Comparison of ENCODE assay signal across 23 cellular contexts in genomic region chr5:175235251-175235963, GRCh38.
DNase-seq lines count a peak whose midpoint lies in the region; TF ChIP-seq lines count a peak whose summit lies in the region.
"Had no signal": no experiment of that assay in that cellular context is flagged by ENCODE, and none has a peak within 500 bp of the region (broad histone marks: within the 10 kb centered on the region; RNA-seq: fewer than 3 reads in every experiment).

No MANE protein-coding gene starts in this region.

- H3K9ac ChIP-seq in skeletal muscle satellite cell (ENCODE audit: low read depth, low read length) = peak overlapping the region; percentile 14

- H3K4me2 ChIP-seq in skeletal muscle satellite cell (ENCODE audit: low read length) = peak overlapping the region; percentile 22
- H3K4me2 ChIP-seq: PC-9 had no signal

- DNase-seq in EH (ENCODE audit: low read depth) = peak; percentile 69
- peak; percentile 81 for DNase-seq in MG63
- peak; percentile 41 for DNase-seq in astrocyte of the spinal cord (ENCODE audit: low read depth, low spot score)
- DNase-seq in NCI-H2029 treated with DMSO at 0.1 percent for 48 hours (lab: John Stamatoyannopoulos, UW) = no peak
- no peak for DNase-seq in NCI-H1417 (lab: John Stamatoyannopoulos, UW)
- DNase-seq in activated naive CD4-positive, alpha-beta T cell treated with anti-CD3 and anti-CD28 coated beads, Interleukin-2, amount 50 U/mL, for 16 hours = no peak
- DNase-seq: activated CD4-positive, alpha-beta T cell treated with anti-CD3 and anti-CD28 coated beads, Interleukin-2, amount 10 ng/mL, durations not matched to agents 24 days and 14 days; activated CD8-positive, alpha-beta memory T cell treated with anti-CD3 and anti-CD28 coated beads, Interleukin-2, amount 10 ng/mL, durations not matched to agents 7 days and 5 days; DND-41; foreskin keratinocyte; lower lobe of right lung; NCI-H345; PC-9; SIG-M5; spleen; stimulated activated CD4-positive, alpha-beta T cell treated with anti-CD3 and anti-CD28 coated beads, Interleukin-4, amount 100 ng/mL, for 24 hours; stimulated activated naive CD8-positive, alpha-beta T cell treated with anti-CD3 and anti-CD28 coated beads, Interleukin-15, Interleukin-2, amounts not matched to agents 100 U/mL and 50 U/mL, for 24 hours; tibial artery had no signal

- in situ Hi-C loops in astrocyte of the spinal cord (cut with HindIII; ENCODE audit: low sequenced_read_pairs) = no loop called here

- no peak for TF ChIP-seq CTCF in astrocyte of the spinal cord (IDR thresholded peaks at IDR 0.05; ENCODE audit: low read depth, low read length)

- H3K27me3 ChIP-seq in MG63 = no peaks in the 10 kb centered on the region
- no peaks in the 10 kb centered on the region for H3K27me3 ChIP-seq in skeletal muscle satellite cell (ENCODE audit: control insufficient read depth, insufficient read depth, low read length)
- H3K27me3 ChIP-seq: ascending aorta, foreskin keratinocyte, neutrophil, tibial artery had no signal

- peaks cover 16% of the 10 kb centered on the region for H3K4me1 ChIP-seq in skeletal muscle satellite cell (ENCODE audit: control insufficient read depth, insufficient read depth, low read length)
- H3K4me1 ChIP-seq: ascending aorta, foreskin keratinocyte, HAP-1, lower lobe of right lung, spleen had no signal

- H3K36me3 ChIP-seq in MG63 (no peaks in the 10 kb centered on the region), skeletal muscle satellite cell (ENCODE audit: insufficient read depth, low read length) (no peaks in the 10 kb centered on the region)
- H3K36me3 ChIP-seq: ascending aorta, HAP-1, lower lobe of right lung, neutrophil, spleen, tibial artery had no signal

- no peak overlapping the region for H3K4me3 ChIP-seq in MG63
- no peak overlapping the region for H3K4me3 ChIP-seq in astrocyte of the spinal cord (ENCODE audit: low read depth, low read length)
- no peak overlapping the region for H3K4me3 ChIP-seq in skeletal muscle satellite cell (ENCODE audit: low read length)
- H3K4me3 ChIP-seq: ascending aorta, HAP-1, K562, lower lobe of right lung, PC-9, spleen, tibial artery had no signal

- H3K9me3 ChIP-seq in MG63 (peaks cover 3% of the 10 kb centered on the region), skeletal muscle satellite cell (replicated peaks; ENCODE audit: low read length) (no peaks in the 10 kb centered on the region)
- H3K9me3 ChIP-seq: ascending aorta, HAP-1, lower lobe of right lung, neutrophil, spleen, tibial artery had no signal

Comparison
In these comparisons a context has a peak if more than half of its experiments do, and no peak if none do; other contexts are left out.
1. DNase-seq: peak in EH (single experiment), MG63 (single experiment) and astrocyte of the spinal cord (single experiment); none in NCI-H2029 treated with DMSO at 0.1 percent for 48 hours (single experiment), NCI-H1417 (0 of 3) and activated naive CD4-positive, alpha-beta T cell treated with anti-CD3 and anti-CD28 coated beads, Interleukin-2, amount 50 U/mL, for 16 hours (single experiment).